In genomic region chr11:66322732-66323427, GRCh38 we compare ENCODE assay signal across 17 cellular contexts. TPM values are rescaled to one million over a fixed set of nuclear protein-coding genes. Genes with fewer than 3 reads are reported as not detected.
A peak's percentile ranks its signal among the peaks of the same experiment; 100 is the strongest.
DNase-seq lines count a peak whose midpoint lies in the region; ATAC-seq and TF ChIP-seq lines count a peak whose summit lies in the region.
"Had no signal": no experiment of that assay in that cellular context is flagged by ENCODE, and none has a peak within 500 bp of the region (broad histone marks: within the 10 kb centered on the region; RNA-seq: fewer than 3 reads in every experiment).

No MANE protein-coding gene starts in this region.

- no peak overlapping the region for H3K4me3 Mint-ChIP-seq in activated naive CD8-positive, alpha-beta T cell treated with anti-CD3 and anti-CD28 coated beads for 36 hours
- H3K4me3 Mint-ChIP-seq: activated CD8-positive, alpha-beta memory T cell treated with anti-CD3 and anti-CD28 coated beads, Interleukin-2, amount 10 ng/mL, durations not matched to agents 7 days and 5 days had no signal

- ATAC-seq in heart right ventricle (peak in 7 of 8 donors; percentile 20 to 66 (median 41)), HG02623 (IDR thresholded peaks at IDR 0.05; ENCODE audit: unreplicated experiment) (no peak)
- ATAC-seq: activated CD8-positive, alpha-beta memory T cell treated with anti-CD3 and anti-CD28 coated beads, Interleukin-2, amount 10 ng/mL, durations not matched to agents 7 days and 5 days; SK-N-SH treated with all-trans-retinoic acid at 6 μM for 48 hours had no signal

- H3K27me3 ChIP-seq in BLaER1 treated with 17β-estradiol and CSF1 and Interleukin-3, amounts not matched to agents 10 nM and 100 nM = no peaks in the 10 kb centered on the region
- H3K27me3 ChIP-seq in heart right ventricle (no peaks in the 10 kb centered on the region), H7 (ENCODE audit: control insufficient read depth, insufficient read depth, low read length) (no peaks in the 10 kb centered on the region)

- peaks cover 17% of the 10 kb centered on the region for H3K9me3 Mint-ChIP-seq in activated naive CD8-positive, alpha-beta T cell treated with anti-CD3 and anti-CD28 coated beads for 36 hours

- intact Hi-C loops in heart right ventricle (cut with DNase I) = no loop called here
- intact Hi-C loops in posterior vena cava (cut with DNase I) = no loop called here

- H4K20me1 ChIP-seq in BLaER1 treated with 17β-estradiol and CSF1 and Interleukin-3, amounts not matched to agents 10 nM and 100 nM = no peaks in the 10 kb centered on the region

- DNase-seq in activated naive CD8-positive, alpha-beta T cell treated with anti-CD3 and anti-CD28 coated beads for 36 hours = no peak
- DNase-seq in heart right ventricle = peak in 1 of 2 donors; percentile 74
- DNase-seq in posterior vena cava (ENCODE audit: low spot score) = peak; percentile 95
- DNase-seq in H7 = no peak
- no peak for DNase-seq in iPS-NIHi7 (ENCODE audit: extremely low spot score)
- no peak for DNase-seq in kidney tubule cell (ENCODE audit: low spot score)
- DNase-seq: activated CD8-positive, alpha-beta memory T cell treated with anti-CD3 and anti-CD28 coated beads, Interleukin-2, amount 10 ng/mL, durations not matched to agents 7 days and 5 days; cerebellar nuclear complex; NCI-H345; stimulated activated CD4-positive, alpha-beta T cell treated with anti-CD3 and anti-CD28 coated beads, Interleukin-1b, Interleukin-23, amount 100 ng/mL, for 48 hours; trophoblast cell had no signal

- H3K9me3 ChIP-seq in BLaER1 treated with 17β-estradiol and CSF1 and Interleukin-3, amounts not matched to agents 10 nM and 100 nM (replicated peaks in 1 of 11) = peaks cover 0 to 21% (median 14%) of the 10 kb centered on the region in 11 experiments; a peak in 15 of 22 replicates
- H3K9me3 ChIP-seq in heart right ventricle = no peaks in the 10 kb centered on the region
- H3K9me3 ChIP-seq: prostate gland had no signal

- peak overlapping the region; percentile 79 for H3K27ac Mint-ChIP-seq in activated naive CD8-positive, alpha-beta T cell treated with anti-CD3 and anti-CD28 coated beads for 36 hours
- H3K27ac Mint-ChIP-seq: activated CD8-positive, alpha-beta memory T cell treated with anti-CD3 and anti-CD28 coated beads, Interleukin-2, amount 10 ng/mL, durations not matched to agents 7 days and 5 days had no signal

- H3K27ac ChIP-seq in BLaER1 treated with 17β-estradiol and CSF1 and Interleukin-3, amounts not matched to agents 10 nM and 100 nM = peak overlapping the region in 6 of 11 experiments; percentile 24 to 61 (median 42); a peak in 12 of 22 replicates
- H3K27ac ChIP-seq in heart right ventricle = peak overlapping the region in 4 of 10 donors; percentile 22 to 58 (median 36)
- H3K27ac ChIP-seq: prostate gland, VCaP had no signal

- peaks cover 42% of the 10 kb centered on the region for H3K4me1 Mint-ChIP-seq in activated naive CD8-positive, alpha-beta T cell treated with anti-CD3 and anti-CD28 coated beads for 36 hours

- H3K36me3 Mint-ChIP-seq in activated naive CD8-positive, alpha-beta T cell treated with anti-CD3 and anti-CD28 coated beads for 36 hours = peaks cover 4% of the 10 kb centered on the region

- H3K9ac ChIP-seq in BLaER1 treated with 17β-estradiol and CSF1 and Interleukin-3, amounts not matched to agents 10 nM and 100 nM = no peak overlapping the region

- peaks cover 53 to 82% (median 76%) of the 10 kb centered on the region in 10 experiments for H3K4me1 ChIP-seq in BLaER1 treated with 17β-estradiol and CSF1 and Interleukin-3, amounts not matched to agents 10 nM and 100 nM
- H3K4me1 ChIP-seq in heart right ventricle = peaks cover 16 to 49% (median 29%) of the 10 kb centered on the region in 9 donors
- H3K4me1 ChIP-seq: prostate gland had no signal

- peak overlapping the region in 8 of 11 experiments; percentile 1 to 47 (median 32); a peak in 4 of 22 replicates for H3K4me2 ChIP-seq in BLaER1 treated with 17β-estradiol and CSF1 and Interleukin-3, amounts not matched to agents 10 nM and 100 nM

- WGBS in heart right ventricle, 2 donors = 71 to 75% methylated on average over 11 of the region's 11 CpGs

- no peaks in the 10 kb centered on the region for H3K36me3 ChIP-seq in BLaER1 treated with 17β-estradiol and CSF1 and Interleukin-3, amounts not matched to agents 10 nM and 100 nM
- H3K36me3 ChIP-seq in heart right ventricle (no peaks in the 10 kb centered on the region), H7 (replicated peaks; ENCODE audit: control insufficient read depth, insufficient read depth, low read length) (no peaks in the 10 kb centered on the region)
- H3K36me3 ChIP-seq: prostate gland had no signal

- no peak for TF ChIP-seq CTCF in heart right ventricle (IDR thresholded peaks at IDR 0.05)

- H3K4me3 ChIP-seq in BLaER1 treated with 17β-estradiol and CSF1 and Interleukin-3, amounts not matched to agents 10 nM and 100 nM = no peak overlapping the region
- H3K4me3 ChIP-seq in heart right ventricle (no peak overlapping the region), H7 (ENCODE audit: insufficient read depth, low read depth, low read length) (no peak overlapping the region)
- H3K4me3 ChIP-seq: prostate gland had no signal

- H3K27me3 Mint-ChIP-seq in activated naive CD8-positive, alpha-beta T cell treated with anti-CD3 and anti-CD28 coated beads for 36 hours = no peaks in the 10 kb centered on the region
- H3K27me3 Mint-ChIP-seq: activated CD8-positive, alpha-beta memory T cell treated with anti-CD3 and anti-CD28 coated beads, Interleukin-2, amount 10 ng/mL, durations not matched to agents 7 days and 5 days had no signal

RNA-seq across cellular contexts. Expression of gene CD248, which starts 6.0 kb away (rescaled TPM):
- 10 to 100 TPM; 11.0 to 11.9 TPM for total RNA-seq in activated naive CD8-positive, alpha-beta T cell treated with anti-CD3 and anti-CD28 coated beads for 36 hours
- 10 to 100 TPM in 5 of 10 donors, 1 to 10 TPM in 5; 5.3 to 44.4 (median 9.1) TPM for total RNA-seq in heart right ventricle
- 10 to 100 TPM in 1 of 2 donors, 1 to 10 TPM in 1; 8.6 to 35.9 TPM for polyA plus RNA-seq in heart right ventricle
- 100 to 1,000 TPM in 1 of 2 donors, 10 to 100 TPM in 1; 67.5 to 248 TPM for total RNA-seq in posterior vena cava
- 0.83 and 1.4 TPM in 2 replicates for total RNA-seq in H7 (2014; rRNA removed; shearing (Covaris generic))

RNA-seq across cellular contexts. Expression of gene RIN1, which starts 13.4 kb away (rescaled TPM):
- total RNA-seq in activated naive CD8-positive, alpha-beta T cell treated with anti-CD3 and anti-CD28 coated beads for 36 hours = 1 to 10 TPM; 1.5 to 1.6 TPM
- total RNA-seq in heart right ventricle (1 to 10 TPM in 8 of 10 donors, under 1 TPM in 2; 0.81 to 5.3 (median 1.6) TPM), posterior vena cava (1 to 10 TPM; 5.4 to 7.4 TPM)
- polyA plus RNA-seq in heart right ventricle = 10 to 100 TPM in 1 of 2 donors, 1 to 10 TPM in 1; 3.9 to 10.8 TPM
- 7.2 and 9.6 TPM in 2 replicates for total RNA-seq in H7 (2014; rRNA removed; shearing (Covaris generic))

RNA-seq across cellular contexts. Expression of gene BRMS1, which starts 22.0 kb away (rescaled TPM):
- total RNA-seq in activated naive CD8-positive, alpha-beta T cell treated with anti-CD3 and anti-CD28 coated beads for 36 hours = 10 to 100 TPM; 47.5 to 48.8 TPM
- 10 to 100 TPM; 10.6 to 17.6 (median 12.9) TPM for total RNA-seq in heart right ventricle
- polyA plus RNA-seq in heart right ventricle = 10 to 100 TPM; 25.2 to 73.9 TPM
- 10 to 100 TPM; 20.4 to 22.0 TPM for total RNA-seq in posterior vena cava
- total RNA-seq in H7 (2014; rRNA removed; shearing (Covaris generic)) = 53.5 and 72.8 TPM in 2 replicates

RNA-seq across cellular contexts. Expression of gene B4GAT1, which starts 24.5 kb away (rescaled TPM):
- 10 to 100 TPM in 1 of 2 experiments, 1 to 10 TPM in 1; 9.5 to 10.0 TPM for total RNA-seq in activated naive CD8-positive, alpha-beta T cell treated with anti-CD3 and anti-CD28 coated beads for 36 hours
- total RNA-seq in heart right ventricle (10 to 100 TPM; 36.5 to 69.6 (median 48.1) TPM), posterior vena cava (10 to 100 TPM; 16.5 to 20.0 TPM)
- 10 to 100 TPM; 22.3 to 45.4 TPM for polyA plus RNA-seq in heart right ventricle
- 41.6 and 41.9 TPM in 2 replicates for total RNA-seq in H7 (2014; rRNA removed; shearing (Covaris generic))

RNA-seq across cellular contexts. Expression of gene TMEM151A, which starts 31.2 kb away (rescaled TPM):
- total RNA-seq in activated naive CD8-positive, alpha-beta T cell treated with anti-CD3 and anti-CD28 coated beads for 36 hours = not detected
- total RNA-seq in heart right ventricle = under 1 TPM in 4 of 10 donors, not detected in 6; 0.17 to 0.24 (median 0.20) TPM
- under 1 TPM in 1 of 2 donors, not detected in 1; 0.10 TPM for polyA plus RNA-seq in heart right ventricle
- not detected for total RNA-seq in posterior vena cava
- 0.42 and 0.85 TPM in 2 replicates for total RNA-seq in H7 (2014; rRNA removed; shearing (Covaris generic))
- total RNA-seq: activated CD8-positive, alpha-beta memory T cell treated with anti-CD3 and anti-CD28 coated beads, Interleukin-2, amount 10 ng/mL, durations not matched to agents 7 days and 5 days; OCI-LY7 had no signal
